ENCODE assay signal across 20 cellular contexts in genomic region chr2:43842866-43843226, GRCh38. TPM values are rescaled to one million over a fixed set of nuclear protein-coding genes. Genes with fewer than 3 reads are reported as not detected.
DNase-seq lines count a peak whose midpoint lies in the region; ATAC-seq and TF ChIP-seq lines count a peak whose summit lies in the region.
"Had no signal": no experiment of that assay in that cellular context is flagged by ENCODE, and none has a peak within 500 bp of the region (broad histone marks: within the 10 kb centered on the region; RNA-seq: fewer than 3 reads in every experiment).

No MANE protein-coding gene starts in this region.

- H3K27me3 ChIP-seq in vagina (no peaks in the 10 kb centered on the region), heart right ventricle (peaks cover 0 to 9% (median 0%) of the 10 kb centered on the region in 7 donors)
- H3K27me3 ChIP-seq: BLaER1 had no signal

- ATAC-seq in left lobe of liver = no peak
- ATAC-seq in heart right ventricle = no peak
- ATAC-seq: A549, GM12878, GM23338 had no signal

- H3K36me3 ChIP-seq in vagina (no peaks in the 10 kb centered on the region), heart right ventricle (no peaks in the 10 kb centered on the region)
- H3K36me3 ChIP-seq: BLaER1 had no signal

- no peak overlapping the region for H3K4me3 Mint-ChIP-seq in activated CD4-positive, alpha-beta T cell treated with anti-CD3 and anti-CD28 coated beads, Interleukin-2, amount 10 ng/mL, durations not matched to agents 24 days and 14 days
- H3K4me3 Mint-ChIP-seq in activated CD4-positive, alpha-beta T cell treated with anti-CD3 and anti-CD28 coated beads, Interleukin-2, amount 10 ng/mL, durations not matched to agents 7 days and 5 days = no peak overlapping the region
- H3K4me3 Mint-ChIP-seq: CD14-positive monocyte; CD4-positive, alpha-beta memory T cell; GM23338; HFFc6 had no signal

- no peaks in the 10 kb centered on the region for H3K9me3 Mint-ChIP-seq in activated CD4-positive, alpha-beta T cell treated with anti-CD3 and anti-CD28 coated beads, Interleukin-2, amount 10 ng/mL, durations not matched to agents 24 days and 14 days
- no peaks in the 10 kb centered on the region for H3K9me3 Mint-ChIP-seq in activated CD4-positive, alpha-beta T cell treated with anti-CD3 and anti-CD28 coated beads, Interleukin-2, amount 10 ng/mL, durations not matched to agents 7 days and 5 days
- H3K9me3 Mint-ChIP-seq: CD14-positive monocyte, GM23338, HFFc6 had no signal

- no peaks in the 10 kb centered on the region for H3K4me1 Mint-ChIP-seq in activated CD4-positive, alpha-beta T cell treated with anti-CD3 and anti-CD28 coated beads, Interleukin-2, amount 10 ng/mL, durations not matched to agents 24 days and 14 days
- no peaks in the 10 kb centered on the region for H3K4me1 Mint-ChIP-seq in activated CD4-positive, alpha-beta T cell treated with anti-CD3 and anti-CD28 coated beads, Interleukin-2, amount 10 ng/mL, durations not matched to agents 7 days and 5 days
- H3K4me1 Mint-ChIP-seq: CD14-positive monocyte; CD4-positive, alpha-beta memory T cell had no signal

- H3K27ac ChIP-seq in vagina (no peak overlapping the region), heart right ventricle (no peak overlapping the region)
- H3K27ac ChIP-seq: 22Rv1, A549, BLaER1 had no signal

- peaks cover 5% of the 10 kb centered on the region for H3K27me3 Mint-ChIP-seq in activated CD4-positive, alpha-beta T cell treated with anti-CD3 and anti-CD28 coated beads, Interleukin-2, amount 10 ng/mL, durations not matched to agents 24 days and 14 days
- peaks cover 2% of the 10 kb centered on the region for H3K27me3 Mint-ChIP-seq in activated CD4-positive, alpha-beta T cell treated with anti-CD3 and anti-CD28 coated beads, Interleukin-2, amount 10 ng/mL, durations not matched to agents 7 days and 5 days

- H3K4me1 ChIP-seq in vagina (no peaks in the 10 kb centered on the region), heart right ventricle (no peaks in the 10 kb centered on the region)

- TF ChIP-seq CTCF in vagina (IDR thresholded peaks at IDR 0.05) (no peak), heart right ventricle (IDR thresholded peaks at IDR 0.05) (no peak)

- H3K9me3 ChIP-seq in vagina (no peaks in the 10 kb centered on the region), heart right ventricle (no peaks in the 10 kb centered on the region)
- H3K9me3 ChIP-seq: A549, BLaER1 had no signal

- no peaks in the 10 kb centered on the region for H3K36me3 Mint-ChIP-seq in activated CD4-positive, alpha-beta T cell treated with anti-CD3 and anti-CD28 coated beads, Interleukin-2, amount 10 ng/mL, durations not matched to agents 24 days and 14 days (ENCODE audit: low read depth)
- no peaks in the 10 kb centered on the region for H3K36me3 Mint-ChIP-seq in activated CD4-positive, alpha-beta T cell treated with anti-CD3 and anti-CD28 coated beads, Interleukin-2, amount 10 ng/mL, durations not matched to agents 7 days and 5 days (ENCODE audit: low read depth)
- H3K36me3 Mint-ChIP-seq: CD14-positive monocyte; CD4-positive, alpha-beta memory T cell had no signal

- POLR2A ChIA-PET in activated CD4-positive, alpha-beta T cell treated with anti-CD3 and anti-CD28 coated beads, Interleukin-2, amount 10 ng/mL, durations not matched to agents 7 days and 5 days (lab: Charles Lee) = no interaction called here
- POLR2A ChIA-PET in HEK293T (lab: Yijun Ruan, JAX) = no interaction called here

- no peak overlapping the region for H3K27ac Mint-ChIP-seq in activated CD4-positive, alpha-beta T cell treated with anti-CD3 and anti-CD28 coated beads, Interleukin-2, amount 10 ng/mL, durations not matched to agents 24 days and 14 days
- no peak overlapping the region for H3K27ac Mint-ChIP-seq in activated CD4-positive, alpha-beta T cell treated with anti-CD3 and anti-CD28 coated beads, Interleukin-2, amount 10 ng/mL, durations not matched to agents 7 days and 5 days
- H3K27ac Mint-ChIP-seq: CD14-positive monocyte; CD4-positive, alpha-beta memory T cell; GM23338; HFFc6 had no signal

- WGBS in heart right ventricle, 2 donors = 86 to 88% methylated on average over 9 of the region's 9 CpGs

- H3K4me3 ChIP-seq in vagina = no peak overlapping the region
- no peak overlapping the region for H3K4me3 ChIP-seq in heart right ventricle
- H3K4me3 ChIP-seq: A549, BLaER1, GM12878, GM23338 had no signal

- no peak for TF ChIP-seq POLR2A in vagina (IDR thresholded peaks at IDR 0.05)

- intact Hi-C loops in activated CD4-positive, alpha-beta T cell treated with anti-CD3 and anti-CD28 coated beads, Interleukin-2, amount 10 ng/mL, durations not matched to agents 24 days and 14 days (cut with micrococcal nuclease) = no loop called here
- intact Hi-C loops in vagina (cut with DNase I) (no loop called here), heart right ventricle (cut with DNase I) (no loop called here)

- DNase-seq in activated CD4-positive, alpha-beta T cell treated with anti-CD3 and anti-CD28 coated beads, Interleukin-2, amount 10 ng/mL, durations not matched to agents 24 days and 14 days = peak; percentile 25
- DNase-seq in activated CD4-positive, alpha-beta T cell treated with anti-CD3 and anti-CD28 coated beads, Interleukin-2, amount 10 ng/mL, durations not matched to agents 7 days and 5 days = no peak
- peak; percentile 1 for DNase-seq in HEK293T (ENCODE audit: extremely low spot score)
- peak; percentile 31 for DNase-seq in left lobe of liver (ENCODE audit: low spot score)
- peak; percentile 22 to 43 for DNase-seq in vagina (ENCODE audit: extremely low spot score in 2 of 2)
- DNase-seq in HK-2 (ENCODE audit: unreplicated experiment) = no peak
- no peak for DNase-seq in COR-L47 (lab: John Stamatoyannopoulos, UW)
- DNase-seq in heart right ventricle = no peak
- DNase-seq: Calu3; CD4-positive, alpha-beta memory T cell; DMS79 treated with DMSO at 0.1 percent for 48 hours; GF-D8; HCEC 1CT; HFFc6 had no signal

- CTCF ChIA-PET in activated CD4-positive, alpha-beta T cell treated with anti-CD3 and anti-CD28 coated beads, Interleukin-2, amount 10 ng/mL, durations not matched to agents 7 days and 5 days (lab: Charles Lee) = no interaction called here
- CTCF ChIA-PET in HEK293T (lab: Yijun Ruan, JAX) = no interaction called here

TF ChIP-seq in HEK293T, 16 proteins besides CTCF, POLR2A, EP300 and RAD21:
- TF ChIP-seq FOXK2 (IDR thresholded peaks at IDR 0.05) = no peak

RNA-seq across cellular contexts. Expression of gene ABCG8, which starts 4.1 kb away (rescaled TPM):
- total RNA-seq in activated CD4-positive, alpha-beta T cell treated with anti-CD3 and anti-CD28 coated beads, Interleukin-2, amount 10 ng/mL, durations not matched to agents 24 days and 14 days = not detected in 2 replicates
- not detected for total RNA-seq in activated CD4-positive, alpha-beta T cell treated with anti-CD3 and anti-CD28 coated beads, Interleukin-2, amount 10 ng/mL, durations not matched to agents 7 days and 5 days
- 121 TPM for total RNA-seq in left lobe of liver
- not detected for total RNA-seq in vagina
- 1 to 10 TPM in 1 of 10 donors, not detected in 9; 1.4 TPM for total RNA-seq in heart right ventricle
- polyA plus RNA-seq in heart right ventricle = under 1 TPM in 1 of 2 donors, not detected in 1; 0.15 TPM
- total RNA-seq: CD4-positive, alpha-beta memory T cell; GM12878; HFFc6 had no signal
- polyA plus RNA-seq: A549, CD14-positive monocyte, GM12878 had no signal

RNA-seq across cellular contexts. Expression of gene ABCG5, which starts 4.2 kb away (rescaled TPM):
- total RNA-seq in activated CD4-positive, alpha-beta T cell treated with anti-CD3 and anti-CD28 coated beads, Interleukin-2, amount 10 ng/mL, durations not matched to agents 24 days and 14 days = not detected in 2 replicates
- total RNA-seq in activated CD4-positive, alpha-beta T cell treated with anti-CD3 and anti-CD28 coated beads, Interleukin-2, amount 10 ng/mL, durations not matched to agents 7 days and 5 days = not detected
- total RNA-seq in left lobe of liver (57.0 TPM), vagina (not detected), heart right ventricle (under 1 TPM in 1 of 10 donors, not detected in 9; 0.13 TPM)
- not detected for polyA plus RNA-seq in heart right ventricle
- total RNA-seq: CD4-positive, alpha-beta memory T cell; GM12878; GM23338; HFFc6 had no signal
- polyA plus RNA-seq: A549; CD14-positive monocyte; CD4-positive, alpha-beta memory T cell; GM12878 had no signal

Comparison
In these comparisons a context has a peak if more than half of its experiments do, and no peak if none do; other contexts are left out.
1. DNase-seq: peak in activated CD4-positive, alpha-beta T cell treated with anti-CD3 and anti-CD28 coated beads, Interleukin-2, amount 10 ng/mL, durations not matched to agents 24 days and 14 days (single experiment), HEK293T (single experiment), left lobe of liver (single experiment) and vagina (2 of 2); none in activated CD4-positive, alpha-beta T cell treated with anti-CD3 and anti-CD28 coated beads, Interleukin-2, amount 10 ng/mL, durations not matched to agents 7 days and 5 days (single experiment), HK-2 (single experiment), COR-L47 (single experiment) and heart right ventricle (0 of 2).
2. RNA of gene ABCG8, which starts 4.1 kb away (total RNA-seq): 121 TPM in left lobe of liver (single experiment); 1.4 TPM in heart right ventricle, not detected in activated CD4-positive, alpha-beta T cell treated with anti-CD3 and anti-CD28 coated beads, Interleukin-2, amount 10 ng/mL, durations not matched to agents 24 days and 14 days, not detected in activated CD4-positive, alpha-beta T cell treated with anti-CD3 and anti-CD28 coated beads, Interleukin-2, amount 10 ng/mL, durations not matched to agents 7 days and 5 days and not detected in vagina (single experiment); every median in the first group is over 10 times any median in the second.
3. RNA of gene ABCG5, which starts 4.2 kb away (total RNA-seq): 57.0 TPM in left lobe of liver (single experiment); not detected in activated CD4-positive, alpha-beta T cell treated with anti-CD3 and anti-CD28 coated beads, Interleukin-2, amount 10 ng/mL, durations not matched to agents 24 days and 14 days, not detected in activated CD4-positive, alpha-beta T cell treated with anti-CD3 and anti-CD28 coated beads, Interleukin-2, amount 10 ng/mL, durations not matched to agents 7 days and 5 days, not detected in vagina (single experiment) and 0.13 TPM in heart right ventricle; every median in the first group is over 10 times any median in the second.